21 cellular contexts compared by ENCODE assay signal in the genomic region with DNA sequence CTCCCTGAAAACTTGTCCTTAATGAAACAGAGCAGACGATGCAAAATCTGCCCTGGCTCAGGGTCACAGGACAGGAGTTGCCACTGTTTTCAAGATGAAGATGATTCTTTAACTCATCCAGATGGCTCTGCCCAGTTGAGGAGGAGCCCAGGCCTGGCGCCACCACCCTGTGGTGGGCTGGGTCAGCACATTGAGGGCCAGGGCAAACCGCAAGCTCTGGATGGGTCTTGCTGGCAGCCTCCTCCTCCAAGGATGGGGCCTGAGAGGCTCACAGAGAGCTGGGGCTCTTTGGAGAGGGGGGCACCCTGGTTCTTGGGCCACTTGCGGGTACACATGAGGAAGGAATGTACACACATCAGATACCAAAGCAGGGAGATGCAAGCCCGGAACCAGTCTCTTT.
"Had no signal": no experiment of that assay in that cellular context is flagged by ENCODE, and none has a peak within 500 bp of the region (broad histone marks: within the 10 kb centered on the region; RNA-seq: fewer than 3 reads in every experiment).

No MANE protein-coding gene starts in this region.

- H3K79me2 ChIP-seq: parathyroid adenoma had no signal

- H3K4me3 Mint-ChIP-seq: naive thymus-derived CD4-positive, alpha-beta T cell; nephron progenitor cell; type B pancreatic cell had no signal

- H3K9me3 Mint-ChIP-seq: nephron progenitor cell, type B pancreatic cell had no signal

- H3K9me3 ChIP-seq: colonic mucosa, heart left ventricle, left lung, prostate gland, sigmoid colon had no signal

- ATAC-seq: heart left ventricle; left lung; naive thymus-derived CD4-positive, alpha-beta T cell had no signal

- FAIRE-seq: endothelial cell of umbilical vein, islet of Langerhans, small intestine, urothelium cell line had no signal

- H3K27ac ChIP-seq: colonic mucosa, left lung, parathyroid adenoma, prostate gland, sigmoid colon had no signal

- H2AFZ ChIP-seq: parathyroid adenoma had no signal

- DNase-seq: colonic mucosa; dermis blood vessel endothelial cell; erythroblast; foreskin melanocyte; heart left ventricle; hippocampal formation; left lung; mesendoderm; naive thymus-derived CD4-positive, alpha-beta T cell; nephron progenitor cell; sigmoid colon; small intestine; stimulated activated CD4-positive, alpha-beta T cell treated with anti-CD3 and anti-CD28 coated beads, Interleukin-12 subunit alpha, Interleukin-12 subunit beta, amount 100 ng/mL, for 4 hours; stimulated activated naive CD4-positive, alpha-beta T cell had no signal

- H3K27me3 ChIP-seq: colonic mucosa, heart left ventricle, left lung, sigmoid colon had no signal

- H3K27ac Mint-ChIP-seq: naive thymus-derived CD4-positive, alpha-beta T cell; nephron progenitor cell; type B pancreatic cell had no signal

- H3K4me3 ChIP-seq: colonic mucosa, heart left ventricle, left lung, lung, prostate gland, sigmoid colon had no signal

- H3K36me3 ChIP-seq: colonic mucosa, heart left ventricle, left lung, prostate gland, sigmoid colon had no signal

- H3K9ac ChIP-seq: parathyroid adenoma had no signal

- H3K4me1 ChIP-seq: colonic mucosa, left lung, prostate gland, sigmoid colon had no signal

- H3K36me3 Mint-ChIP-seq: naive thymus-derived CD4-positive, alpha-beta T cell; type B pancreatic cell had no signal

- H3K4me1 Mint-ChIP-seq: naive thymus-derived CD4-positive, alpha-beta T cell had no signal
